1 cellular context compared by ENCODE assay signal in genomic region chr2:15074751-15075700, GRCh38.
TF ChIP-seq lines count a peak whose summit lies in the region.

No MANE protein-coding gene starts in this region.

TF ChIP-seq in GM23338, 12 proteins besides CTCF, POLR2A, EP300 and RAD21 (continued from another document):
- TF ChIP-seq REST (IDR thresholded peaks at IDR 0.05; ENCODE audit: unreplicated experiment): no peak
- TF ChIP-seq CREB1 (CRISPR knock-in tag; IDR thresholded peaks at IDR 0.05; ENCODE audit: low read depth): no peak
- TF ChIP-seq STAT1 (IDR thresholded peaks at IDR 0.05; ENCODE audit: unreplicated experiment): no peak
- TF ChIP-seq EZH2phosphoT487 (IDR thresholded peaks at IDR 0.05; ENCODE audit: unreplicated experiment): no peak
- no peak for TF ChIP-seq ZNF114 (CRISPR knock-in tag; IDR thresholded peaks at IDR 0.05)
